Comparison of ENCODE assay signal across 20 cellular contexts in the genomic region with DNA sequence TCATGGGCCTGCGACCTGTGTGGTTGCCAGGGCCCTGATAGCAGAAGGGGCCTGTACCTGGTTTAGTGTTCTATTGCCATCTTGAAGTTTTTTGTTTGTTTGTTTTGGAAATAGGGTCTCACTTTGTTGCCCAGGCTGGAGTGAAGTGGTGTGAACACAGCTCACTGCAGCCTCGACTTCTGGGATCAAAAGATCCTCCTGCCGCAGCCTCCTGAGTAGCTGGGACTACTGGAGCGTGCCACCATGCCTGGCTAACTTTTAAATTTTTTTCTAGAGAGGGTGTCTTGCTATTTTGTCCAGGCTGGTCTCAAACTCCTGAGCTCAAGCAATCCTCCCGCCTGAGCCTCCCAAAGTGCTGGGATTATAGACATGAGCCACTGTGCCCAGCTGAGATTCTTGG.
"Had no signal": no experiment of that assay in that cellular context is flagged by ENCODE, and none has a peak within 500 bp of the region (broad histone marks: within the 10 kb centered on the region; RNA-seq: fewer than 3 reads in every experiment).

No MANE protein-coding gene starts in this region.

- H3K4me1 ChIP-seq: Peyer's patch had no signal

- H3K27me3 ChIP-seq: Peyer's patch had no signal

- DNase-seq: activated B cell treated with CpG ODN at 0.5 μM for 24 hours; activated CD4-positive, alpha-beta memory T cell treated with anti-CD3 and anti-CD28 coated beads, Interleukin-2, amount 10 ng/mL, durations not matched to agents 7 days and 5 days; activated CD4-positive, alpha-beta T cell treated with anti-CD3 and anti-CD28 coated beads for 1 hour; activated CD4-positive, alpha-beta T cell treated with anti-CD3 and anti-CD28 coated beads, Interleukin-2, amount 10 ng/mL, durations not matched to agents 24 days and 14 days; activated naive CD4-positive, alpha-beta T cell treated with Interleukin-2 at 50 U/mL for 16 hours; activated naive CD8-positive, alpha-beta T cell treated with anti-CD3 and anti-CD28 coated beads, Interleukin-2, amount 50 U/mL, for 24 hours; activated T-cell treated with anti-CD3 and anti-CD28 coated beads, Interleukin-2, amount 50 U/mL, for 4 hours; amniotic stem cell; Karpas-422; MM.1S; NCI-H1105; NCI-H1436; NCI-H1694 treated with DMSO at 0.1 percent for 48 hours; NCI-H2029 treated with DMSO at 0.1 percent for 48 hours; NCI-H510A treated with DMSO at 0.1 percent for 48 hours; SHP77 treated with DMSO at 0.1 percent for 48 hours; T-helper 9 cell had no signal

- H3K4me3 ChIP-seq: K562, Peyer's patch had no signal

- H3K9me3 ChIP-seq: Peyer's patch had no signal

- H3K27ac ChIP-seq: Peyer's patch, RWPE1 had no signal

- H3K36me3 ChIP-seq: Peyer's patch had no signal
